In genomic region chr15:94845391-94845718, GRCh38 we compare ENCODE assay signal across 10 cellular contexts.
DNase-seq lines count a peak whose midpoint lies in the region; TF ChIP-seq lines count a peak whose summit lies in the region.
"Had no signal": no experiment of that assay in that cellular context is flagged by ENCODE, and none has a peak within 500 bp of the region (broad histone marks: within the 10 kb centered on the region; RNA-seq: fewer than 3 reads in every experiment).

No MANE protein-coding gene starts in this region.

- H4K8ac ChIP-seq in trophoblast cell (ENCODE audit: low read depth, low read length): peak overlapping the region; percentile 89

- no peak overlapping the region for H3K4ac ChIP-seq in trophoblast cell (ENCODE audit: low read depth, low read length)

- H3K9me3 Mint-ChIP-seq in glutamatergic neuron (ENCODE audit: unreplicated experiment): peaks cover 7% of the 10 kb centered on the region

- no peaks in the 10 kb centered on the region for H3K9me3 ChIP-seq in trophoblast cell (ENCODE audit: insufficient read depth, low read depth, low read length)
- no peaks in the 10 kb centered on the region for H3K9me3 ChIP-seq in adrenal gland (replicated peaks in 1 of 3)

- H3K27me3 Mint-ChIP-seq in glutamatergic neuron (ENCODE audit: unreplicated experiment): no peaks in the 10 kb centered on the region

- H2BK5ac ChIP-seq in trophoblast cell (ENCODE audit: low read depth, low read length, poor library complexity): peak overlapping the region; percentile 91

- H3K9ac ChIP-seq in trophoblast cell (ENCODE audit: low read length): no peak overlapping the region

- H4K12ac ChIP-seq in trophoblast cell (ENCODE audit: low read depth, low read length): no peak overlapping the region

- no CpG with 5 or more reads among the region's 9 CpGs for WGBS in trophoblast cell (ENCODE audit: extremely low coverage, insufficient coverage, insufficient read length)
- 24 to 36% (median 27%) methylated on average over 9 of the region's 9 CpGs for WGBS in adrenal gland, 4 donors

- peak overlapping the region; percentile 9; the same call in 1 of the 2 replicates for H3K4me3 ChIP-seq in AG10803 (ENCODE audit: low read length)
- no peak overlapping the region for H3K4me3 ChIP-seq in trophoblast cell (ENCODE audit: low read depth, low read length)
- H3K4me3 ChIP-seq in adrenal gland: peak overlapping the region in 1 of 4 donors; percentile 48

- H2AFZ ChIP-seq in trophoblast cell (ENCODE audit: insufficient read depth, low read length, poor library complexity): peak overlapping the region; percentile 76

- peaks cover 14% of the 10 kb centered on the region for H3K79me1 ChIP-seq in trophoblast cell (ENCODE audit: low read length)

- no peak overlapping the region for H2BK12ac ChIP-seq in trophoblast cell (ENCODE audit: low read length)

- H3K79me2 ChIP-seq in trophoblast cell (ENCODE audit: control insufficient read depth, insufficient read depth, low read length, poor library complexity): no peaks in the 10 kb centered on the region

- H3K36me3 Mint-ChIP-seq in glutamatergic neuron (ENCODE audit: unreplicated experiment): peaks cover 43% of the 10 kb centered on the region
- H3K36me3 Mint-ChIP-seq: CD14-positive monocyte had no signal

- H2BK120ac ChIP-seq in trophoblast cell (ENCODE audit: insufficient read depth, low read length, poor library complexity): peak overlapping the region; percentile 96

- peak overlapping the region; percentile 48 for H3K27ac Mint-ChIP-seq in glutamatergic neuron (ENCODE audit: unreplicated experiment)
- H3K27ac Mint-ChIP-seq: CD14-positive monocyte had no signal

- peak overlapping the region; percentile 94 for H3K14ac ChIP-seq in trophoblast cell (ENCODE audit: low read length)

- TF ChIP-seq POLR2A in adrenal gland (IDR thresholded peaks at IDR 0.05): no peak

- H3K27ac ChIP-seq in VCaP: peak overlapping the region; percentile 99
- H3K27ac ChIP-seq in trophoblast cell (ENCODE audit: low read depth, low read length): peak overlapping the region; percentile 97
- H3K27ac ChIP-seq in adrenal gland: peak overlapping the region in 1 of 5 donors; percentile 83

- DNase-seq in AG10803 (ENCODE audit: low read depth): no peak
- no peak for DNase-seq in glutamatergic neuron
- no peak for DNase-seq in trophoblast cell
- DNase-seq in NCI-H82 treated with DMSO at 0.1 percent for 48 hours (lab: John Stamatoyannopoulos, UW; ENCODE audit: unreplicated experiment): no peak
- no peak for DNase-seq in adrenal gland
- no peak for DNase-seq in stimulated activated naive CD4-positive, alpha-beta T cell treated with Interleukin-2 at 50 U/mL for 16 hours (lab: John Stamatoyannopoulos, UW)
- no peak for DNase-seq in NCI-H226
- DNase-seq: activated CD4-positive, alpha-beta T cell treated with anti-CD3 and anti-CD28 coated beads, Interleukin-2, amount 50 U/mL, for 4 hours had no signal

- intact Hi-C loops in adrenal gland (cut with DNase I): no loop called here

- no peaks in the 10 kb centered on the region for H3K36me3 ChIP-seq in trophoblast cell (ENCODE audit: control insufficient read depth in 1 of 2, insufficient read depth in 2 of 2, low read length in 2 of 2)
- H3K36me3 ChIP-seq in adrenal gland (replicated peaks in 1 of 2): no peaks in the 10 kb centered on the region

- peak overlapping the region; percentile 86 for H3K18ac ChIP-seq in trophoblast cell (ENCODE audit: low read length)

- H3K23ac ChIP-seq in trophoblast cell (ENCODE audit: low read length): no peak overlapping the region

- H3K4me2 ChIP-seq in trophoblast cell (ENCODE audit: low read length): peak overlapping the region; percentile 40

- peak overlapping the region; percentile 52 for H3K4me3 Mint-ChIP-seq in glutamatergic neuron (ENCODE audit: unreplicated experiment)

- H3K4me1 ChIP-seq in trophoblast cell (ENCODE audit: control insufficient read depth in 1 of 2, insufficient read depth in 2 of 2, low read length in 2 of 2) (peaks cover 2 to 3% of the 10 kb centered on the region in 2 experiments), adrenal gland (replicated peaks in 1 of 2) (no peaks in the 10 kb centered on the region)

- H4K91ac ChIP-seq in trophoblast cell (ENCODE audit: low read depth, low read length): peak overlapping the region; percentile 97

- H3K4me1 Mint-ChIP-seq in glutamatergic neuron (ENCODE audit: low read depth, unreplicated experiment): peaks cover 8% of the 10 kb centered on the region
- H3K4me1 Mint-ChIP-seq: CD14-positive monocyte had no signal

- H3K27me3 ChIP-seq in trophoblast cell (ENCODE audit: insufficient read depth, low read length) (no peaks in the 10 kb centered on the region), adrenal gland (peaks cover 2% of the 10 kb centered on the region)

- TF ChIP-seq CTCF in AG10803 (conservative IDR thresholded peaks at IDR 0.05; ENCODE audit: low read length): no peak
- TF ChIP-seq CTCF in VCaP (conservative IDR thresholded peaks at IDR 0.05): peak; percentile 18; the same call in 1 of the 2 replicates
- no peak for TF ChIP-seq CTCF in glutamatergic neuron (IDR thresholded peaks at IDR 0.05; ENCODE audit: partially characterized antibody, unreplicated experiment)
- no peak for TF ChIP-seq CTCF in adrenal gland (IDR thresholded peaks at IDR 0.05)

- H2AK5ac ChIP-seq in trophoblast cell (ENCODE audit: low read length): no peak overlapping the region
